Comparison of ENCODE assay signal across 8 cellular contexts in the genomic region with DNA sequence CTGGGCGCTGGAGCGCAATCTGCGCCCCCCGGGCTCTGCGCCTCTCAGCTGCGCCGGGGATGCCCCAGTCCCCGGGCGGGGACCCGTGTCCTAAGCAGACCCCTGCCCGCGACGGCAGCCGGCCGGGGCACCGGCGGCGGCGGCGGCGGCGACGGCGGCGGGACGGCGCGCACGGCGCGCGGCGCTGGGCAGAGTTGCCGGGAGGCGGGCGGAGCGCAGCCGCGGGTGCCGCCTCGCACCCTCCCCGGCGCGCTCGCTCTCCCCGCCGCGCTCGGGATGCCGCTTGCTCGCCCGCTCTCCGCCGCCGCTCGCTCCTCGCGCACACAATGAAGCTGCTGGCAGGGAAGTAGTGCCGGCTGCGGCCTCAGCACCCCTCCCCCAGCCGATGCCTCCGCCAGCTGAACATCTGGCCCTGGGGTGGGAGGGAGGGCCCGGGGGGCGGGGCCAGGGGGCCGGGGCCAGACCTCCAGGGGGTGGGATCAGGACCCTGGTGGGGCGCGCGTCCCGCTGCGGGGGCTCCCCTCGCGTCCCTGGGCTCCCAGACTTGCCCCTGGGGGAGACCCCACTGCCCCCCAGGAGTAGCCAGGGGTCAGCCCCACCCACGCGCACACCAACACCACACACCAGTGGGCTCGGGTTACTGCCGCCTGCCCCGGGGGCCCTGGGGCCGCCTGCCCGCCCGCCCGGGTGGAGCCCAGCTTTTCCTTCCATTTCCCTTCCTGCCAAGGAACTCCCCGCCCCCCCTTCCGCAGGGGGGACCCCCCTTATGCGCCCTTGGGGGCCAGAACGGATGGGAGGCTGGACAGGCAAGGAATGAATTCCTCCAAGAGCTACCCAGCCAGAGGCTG. TPM values are rescaled to one million over a fixed set of nuclear protein-coding genes. Genes with fewer than 3 reads are reported as not detected.
DNase-seq lines count a peak whose midpoint lies in the region; ATAC-seq and TF ChIP-seq lines count a peak whose summit lies in the region.

A gene (minus strand): TSS at position 328 of the 848 bp plus-strand sequence. CDS start 708 bp downstream, outside the sequence.

- H3K4me1 Mint-ChIP-seq in CD8-positive, alpha-beta T cell (ENCODE audit: low read depth): peaks cover 15% of the 10 kb centered on the region
- H3K4me1 Mint-ChIP-seq in activated CD4-positive, alpha-beta memory T cell treated with anti-CD3 and anti-CD28 coated beads, Interleukin-2, amount 10 ng/mL, durations not matched to agents 7 days and 5 days: peaks cover 9% of the 10 kb centered on the region

- H3K9me3 Mint-ChIP-seq in CD8-positive, alpha-beta T cell: no peaks in the 10 kb centered on the region
- H3K9me3 Mint-ChIP-seq in activated CD4-positive, alpha-beta memory T cell treated with anti-CD3 and anti-CD28 coated beads, Interleukin-2, amount 10 ng/mL, durations not matched to agents 7 days and 5 days: no peaks in the 10 kb centered on the region

- H3K36me3 Mint-ChIP-seq in CD8-positive, alpha-beta T cell: no peaks in the 10 kb centered on the region
- H3K36me3 Mint-ChIP-seq in activated CD4-positive, alpha-beta memory T cell treated with anti-CD3 and anti-CD28 coated beads, Interleukin-2, amount 10 ng/mL, durations not matched to agents 7 days and 5 days (ENCODE audit: low read depth): no peaks in the 10 kb centered on the region

- no peak for TF ChIP-seq CTCF in CD8-positive, alpha-beta T cell (IDR thresholded peaks at IDR 0.05)

- POLR2A ChIA-PET in CD8-positive, alpha-beta T cell (lab: Charles Lee): interaction anchor here (1.0 to 1.1 kb wide), 3 partner anchors 28 to 79 kb away, joined by 3 to 5 read pairs (median 3); a partner anchor contains a TSS
- POLR2A ChIA-PET in activated CD4-positive, alpha-beta memory T cell treated with anti-CD3 and anti-CD28 coated beads, Interleukin-2, amount 10 ng/mL, durations not matched to agents 7 days and 5 days (lab: Charles Lee): interaction anchor here (0.9 to 1.0 kb wide), 2 partner anchors 79 to 289 kb away, joined by 3 read pairs; a partner anchor contains a TSS

- CTCF ChIA-PET in CD8-positive, alpha-beta T cell (lab: Charles Lee): interaction anchor here (0.7 to 2.8 kb wide), 6 partner anchors 13 to 80 kb away, joined by 3 to 16 read pairs (median 4); no protein-coding TSS in a partner anchor
- CTCF ChIA-PET in activated CD4-positive, alpha-beta memory T cell treated with anti-CD3 and anti-CD28 coated beads, Interleukin-2, amount 10 ng/mL, durations not matched to agents 7 days and 5 days (lab: Charles Lee): interaction anchor here (0.8 to 1.1 kb wide), 4 partner anchors 36 to 84 kb away, joined by 3 to 5 read pairs (median 3); a partner anchor contains a TSS

- H3K27ac Mint-ChIP-seq in CD8-positive, alpha-beta T cell: no peak within 1 kb of the TSS
- H3K27ac Mint-ChIP-seq in activated CD4-positive, alpha-beta memory T cell treated with anti-CD3 and anti-CD28 coated beads, Interleukin-2, amount 10 ng/mL, durations not matched to agents 7 days and 5 days: no peak within 1 kb of the TSS

- peak within 1 kb of the TSS; percentile 85 for H3K4me3 Mint-ChIP-seq in CD8-positive, alpha-beta T cell
- peak within 1 kb of the TSS; percentile 72 for H3K4me3 Mint-ChIP-seq in activated CD4-positive, alpha-beta memory T cell treated with anti-CD3 and anti-CD28 coated beads, Interleukin-2, amount 10 ng/mL, durations not matched to agents 7 days and 5 days

- H3K27me3 Mint-ChIP-seq in CD8-positive, alpha-beta T cell (ENCODE audit: low read depth): no peaks in the 10 kb centered on the region
- H3K27me3 Mint-ChIP-seq in activated CD4-positive, alpha-beta memory T cell treated with anti-CD3 and anti-CD28 coated beads, Interleukin-2, amount 10 ng/mL, durations not matched to agents 7 days and 5 days: peaks cover 19% of the 10 kb centered on the region

- intact Hi-C loops in CD8-positive, alpha-beta T cell (cut with DNase I, micrococcal nuclease): loop anchor here in 1 of 2 experiments (2.0 kb wide), 1 partner anchor 22 kb away; a partner anchor contains a TSS

- no peak within 1 kb of the TSS for H3K27ac ChIP-seq in CD8-positive, alpha-beta T cell (ENCODE audit: low read depth, low read length)
- H3K27ac ChIP-seq in effector memory CD4-positive, alpha-beta T cell (ENCODE audit: insufficient read depth, low read length, poor library complexity, severe bottlenecking): no peak within 1 kb of the TSS

- H3K36me3 ChIP-seq in CD8-positive, alpha-beta T cell (ENCODE audit: insufficient read depth, low read length): no peaks in the 10 kb centered on the region
- H3K36me3 ChIP-seq in effector memory CD4-positive, alpha-beta T cell (ENCODE audit: control insufficient read depth, insufficient read depth, low read length): no peaks in the 10 kb centered on the region

- peak; percentile 65 for ATAC-seq in CD8-positive, alpha-beta T cell
- ATAC-seq in HG03097 (IDR thresholded peaks at IDR 0.05; ENCODE audit: low FRiP score, unreplicated experiment) (peak; percentile 48), HG02981 (IDR thresholded peaks at IDR 0.05; ENCODE audit: unreplicated experiment) (no peak)

- DNase-seq in CD8-positive, alpha-beta T cell: peak in 6 of 7 experiments; percentile 32 to 73 (median 54)
- DNase-seq in NCI-H69 (lab: John Stamatoyannopoulos, UW) (peak; percentile 97), lung microvascular endothelial cell (ENCODE audit: low read depth in 2 of 2) (peak; percentile 70 to 84)
- DNase-seq in activated CD4-positive, alpha-beta memory T cell treated with anti-CD3 and anti-CD28 coated beads, Interleukin-2, amount 10 ng/mL, durations not matched to agents 7 days and 5 days: peak; percentile 60
- DNase-seq in effector memory CD4-positive, alpha-beta T cell: peak in 2 of 3 donors; percentile 36 to 38
- DNase-seq in stimulated activated CD4-positive, alpha-beta T cell treated with anti-CD3 and anti-CD28 coated beads, TNF-alpha, amount 100 ng/mL, for 24 hours (ENCODE audit: low read depth in 3 of 3): peak in 2 of 3 experiments; percentile 30 to 66

- H3K9me3 ChIP-seq in CD8-positive, alpha-beta T cell (ENCODE audit: low read length): no peaks in the 10 kb centered on the region
- no peaks in the 10 kb centered on the region for H3K9me3 ChIP-seq in effector memory CD4-positive, alpha-beta T cell (ENCODE audit: control insufficient read depth, low read length)

- H3K4me1 ChIP-seq in CD8-positive, alpha-beta T cell (ENCODE audit: insufficient read depth, low read length): peaks cover 28% of the 10 kb centered on the region
- peaks cover 33% of the 10 kb centered on the region for H3K4me1 ChIP-seq in effector memory CD4-positive, alpha-beta T cell (ENCODE audit: control insufficient read depth, insufficient read depth, low read length, poor library complexity, severe bottlenecking)

- H3K27me3 ChIP-seq in CD8-positive, alpha-beta T cell (ENCODE audit: insufficient read depth, low read length): no peaks in the 10 kb centered on the region
- H3K27me3 ChIP-seq in effector memory CD4-positive, alpha-beta T cell (replicated peaks; ENCODE audit: control insufficient read depth, insufficient read depth, low read length, poor library complexity, severe bottlenecking): no peaks in the 10 kb centered on the region

- peak within 1 kb of the TSS; percentile 48 for H3K4me3 ChIP-seq in CD8-positive, alpha-beta T cell (ENCODE audit: low read depth, low read length)
- H3K4me3 ChIP-seq in effector memory CD4-positive, alpha-beta T cell (ENCODE audit: insufficient read depth, low read depth, low read length, poor library complexity, severe bottlenecking): peak within 1 kb of the TSS; percentile 67

RNA-seq across cellular contexts. Expression of the gene that starts here (rescaled TPM):
- total RNA-seq in CD8-positive, alpha-beta T cell: not detected
- total RNA-seq in activated CD4-positive, alpha-beta memory T cell treated with anti-CD3 and anti-CD28 coated beads, Interleukin-2, amount 10 ng/mL, durations not matched to agents 7 days and 5 days: not detected
- total RNA-seq in lung microvascular endothelial cell: under 0.01 and 0.22 TPM in 2 replicates

Comparison
In these comparisons a context has a peak if more than half of its experiments do, and no peak if none do; other contexts are left out.
1. Peak in DNase-seq, ATAC-seq and H3K4me3 ChIP-seq in CD8-positive, alpha-beta T cell; RNA of the gene not detected or under 1 TPM.
2. Peak in DNase-seq in activated CD4-positive, alpha-beta memory T cell treated with anti-CD3 and anti-CD28 coated beads, Interleukin-2, amount 10 ng/mL, durations not matched to agents 7 days and 5 days; RNA of the gene not detected or under 1 TPM.
3. Peak in DNase-seq in lung microvascular endothelial cell; RNA of the gene not detected or under 1 TPM.
4. DNase-seq: peak in every context shown above with its lines; median percentile 97 in NCI-H69; 77 in lung microvascular endothelial cell; 60 in activated CD4-positive, alpha-beta memory T cell treated with anti-CD3 and anti-CD28 coated beads, Interleukin-2, amount 10 ng/mL, durations not matched to agents 7 days and 5 days; 54 in CD8-positive, alpha-beta T cell; 48 in stimulated activated CD4-positive, alpha-beta T cell treated with anti-CD3 and anti-CD28 coated beads, TNF-alpha, amount 100 ng/mL, for 24 hours; 37 in effector memory CD4-positive, alpha-beta T cell.